ENCODE assay signal across 8 cellular contexts in the genomic region with DNA sequence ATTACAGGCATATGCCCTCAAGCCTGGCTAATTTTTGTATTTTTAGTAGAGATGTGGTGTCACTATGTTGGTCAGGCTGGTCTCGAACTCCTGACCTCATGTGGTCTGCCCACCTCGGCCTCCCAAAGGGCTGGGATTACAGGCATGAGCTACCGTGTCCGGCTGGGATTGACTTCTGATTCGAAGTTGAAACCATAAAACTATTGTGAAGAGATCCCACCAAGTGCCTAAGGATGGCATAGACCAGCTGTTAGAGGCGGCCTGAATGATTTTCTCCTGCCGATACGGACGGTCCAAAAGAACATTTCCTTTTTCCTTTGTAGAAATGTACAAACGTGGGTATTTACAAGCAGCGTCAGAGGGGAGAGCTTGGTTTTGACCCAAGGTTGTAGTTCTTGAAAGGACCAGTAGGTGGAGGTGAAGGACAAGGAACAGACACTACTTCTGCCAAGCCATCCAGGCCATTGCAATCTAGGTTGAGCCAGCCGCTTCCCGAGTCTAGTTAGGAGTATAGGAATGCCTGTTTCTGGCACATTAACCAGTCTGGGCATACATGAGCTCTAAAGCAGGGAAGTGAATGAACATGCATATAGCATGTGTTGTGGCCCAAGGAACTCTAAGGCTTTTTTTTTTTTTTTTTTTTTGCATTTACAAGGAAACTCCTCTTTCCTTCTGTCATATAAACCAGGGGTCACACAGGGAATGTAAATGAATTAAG. TPM values are rescaled to one million over a fixed set of nuclear protein-coding genes. Genes with fewer than 3 reads are reported as not detected.
A peak's percentile ranks its signal among the peaks of the same experiment; 100 is the strongest.
DNase-seq lines count a peak whose midpoint lies in the region; ATAC-seq and TF ChIP-seq lines count a peak whose summit lies in the region.

No MANE protein-coding gene starts in this region.

- 13 to 21% (median 17%) methylated on average over 11 to 13 of the region's 13 CpGs for WGBS in adrenal gland, 4 donors

- intact Hi-C loops in adrenal gland (cut with DNase I) (loop anchor here (2.0 to 10.0 kb wide), 4 partner anchors 319 to 617 kb away; no protein-coding TSS in a partner anchor), left ventricle myocardium inferior (cut with micrococcal nuclease) (no loop called here), sciatic nerve (cut with DNase I) (loop anchor here (5.0 kb wide), 1 partner anchor 320 kb away; no protein-coding TSS in a partner anchor), posterior vena cava (cut with DNase I) (loop anchor here (5.0 kb wide), 1 partner anchor 320 kb away; no protein-coding TSS in a partner anchor)

- TF ChIP-seq POLR2A in adrenal gland (IDR thresholded peaks at IDR 0.05), result no peak

- H3K27me3 ChIP-seq in adrenal gland, result peaks cover 17% of the 10 kb centered on the region
- H3K27me3 ChIP-seq in left ventricle myocardium inferior (ENCODE audit: low read depth), result peaks cover 89% of the 10 kb centered on the region

- H3K4me3 ChIP-seq in AG10803 (ENCODE audit: low read length) (no peak overlapping the region), adrenal gland (no peak overlapping the region), left ventricle myocardium inferior (no peak overlapping the region)

- peak; percentile 95 for TF ChIP-seq CTCF in AG10803 (conservative IDR thresholded peaks at IDR 0.05; ENCODE audit: low read length)
- TF ChIP-seq CTCF in adrenal gland (IDR thresholded peaks at IDR 0.05), result peak; percentile 84 to 95 (median 92)
- peak; percentile 90 for TF ChIP-seq CTCF in left ventricle myocardium inferior (IDR thresholded peaks at IDR 0.05; ENCODE audit: borderline replicate concordance)

- H3K27ac Mint-ChIP-seq in T-cell, result no peak overlapping the region

- H3K4me1 Mint-ChIP-seq in T-cell, result peaks cover 0 to 2% (median 2%) of the 10 kb centered on the region in 3 donors

- no peaks in the 10 kb centered on the region for H3K36me3 Mint-ChIP-seq in T-cell

- peaks cover 22 to 37% of the 10 kb centered on the region in 2 donors for H3K27me3 Mint-ChIP-seq in T-cell

- CTCF ChIA-PET in T-cell (lab: Charles Lee), result interaction anchor here (0.6 to 6.0 kb wide), 28 partner anchors 9 to 1178 kb away, joined by 3 to 50 read pairs (median 5); partner anchors contain the start of gene BCAS4 (in 1 of the 2)

- H3K9me3 Mint-ChIP-seq in T-cell, result no peaks in the 10 kb centered on the region

- no peak overlapping the region for H3K4me3 Mint-ChIP-seq in T-cell

- POLR2A ChIA-PET in T-cell (lab: Charles Lee), result no interaction called here

- ATAC-seq in T-cell (replicated peaks in 1 of 4) (peak; percentile 83 to 95 (median 88)), sciatic nerve (peak; percentile 95)

- H3K27ac ChIP-seq in adrenal gland (no peak overlapping the region), left ventricle myocardium inferior (replicated peaks) (no peak overlapping the region)

- H3K9me3 ChIP-seq in adrenal gland (replicated peaks in 1 of 3) (no peaks in the 10 kb centered on the region), left ventricle myocardium inferior (replicated peaks) (no peaks in the 10 kb centered on the region)

- H3K4me1 ChIP-seq in adrenal gland (replicated peaks in 1 of 2) (no peaks in the 10 kb centered on the region), left ventricle myocardium inferior (peaks cover 3% of the 10 kb centered on the region)

- H3K36me3 ChIP-seq in adrenal gland (replicated peaks in 1 of 2), result no peaks in the 10 kb centered on the region
- no peaks in the 10 kb centered on the region for H3K36me3 ChIP-seq in left ventricle myocardium inferior

- DNase-seq in AG10803 (ENCODE audit: low read depth) (peak; percentile 86), GM19240 (ENCODE audit: insufficient read length, low spot score) (peak; percentile 40), NCI-H146 treated with DMSO at 0.1 percent for 48 hours (lab: John Stamatoyannopoulos, UW; ENCODE audit: unreplicated experiment) (peak; percentile 69), T-cell (peak in 33 of 34 experiments; percentile 10 to 71 (median 42)), adrenal gland (peak; percentile 75 to 86 (median 80)), left ventricle myocardium inferior (no peak), sciatic nerve (ENCODE audit: low spot score) (peak; percentile 68), posterior vena cava (ENCODE audit: low spot score) (no peak)

RNA-seq across cellular contexts. Expression of gene MOCS3, which starts 29.0 kb away (rescaled TPM):
- total RNA-seq in T-cell (1 to 10 TPM; 2.6 to 8.3 (median 7.6) TPM), adrenal gland (1 to 10 TPM; 4.2 to 7.5 (median 5.9) TPM), left ventricle myocardium inferior (2.8 TPM), sciatic nerve (3.1 TPM), posterior vena cava (1 to 10 TPM; 2.7 to 3.5 TPM)
- 1 to 10 TPM; 1.0 to 3.3 (median 1.1) TPM for polyA plus RNA-seq in adrenal gland

RNA-seq across cellular contexts. Expression of gene DPM1, which starts 29.3 kb away (rescaled TPM):
- 10 to 100 TPM; 23.1 to 37.6 (median 33.4) TPM for total RNA-seq in T-cell
- 10 to 100 TPM; 33.2 to 64.6 (median 42.9) TPM for total RNA-seq in adrenal gland
- polyA plus RNA-seq in adrenal gland, result 100 to 1,000 TPM in 1 of 3 donors, 10 to 100 TPM in 2; 21.0 to 145 (median 23.2) TPM
- total RNA-seq in left ventricle myocardium inferior, result 44.9 TPM
- total RNA-seq in sciatic nerve, result 32.9 TPM
- 10 to 100 TPM; 31.6 to 35.7 TPM for total RNA-seq in posterior vena cava

RNA-seq across cellular contexts. Expression of gene KCNG1, which starts 35.3 kb away (rescaled TPM):
- total RNA-seq in T-cell (under 1 TPM in 3 of 5 donors, not detected in 2; 0.35 to 0.82 (median 0.82) TPM), adrenal gland (1 to 10 TPM in 3 of 8 donors, under 1 TPM in 2, not detected in 3; 0.14 to 4.7 (median 1.7) TPM), left ventricle myocardium inferior (0.30 TPM), sciatic nerve (3.5 TPM), posterior vena cava (under 1 TPM in 1 of 2 donors, not detected in 1; 0.24 TPM)
- 1 to 10 TPM in 2 of 3 donors, under 1 TPM in 1; 0.95 to 5.3 (median 1.3) TPM for polyA plus RNA-seq in adrenal gland

RNA-seq across cellular contexts. Expression of gene ADNP, which starts 56.4 kb away (rescaled TPM):
- 10 to 100 TPM; 57.4 to 66.8 (median 61.7) TPM for total RNA-seq in T-cell
- total RNA-seq in adrenal gland, result 10 to 100 TPM; 32.4 to 76.4 (median 54.2) TPM
- 10 to 100 TPM; 37.8 to 64.7 (median 54.6) TPM for polyA plus RNA-seq in adrenal gland
- total RNA-seq in left ventricle myocardium inferior, result 27.3 TPM
- total RNA-seq in sciatic nerve, result 57.6 TPM
- 10 to 100 TPM; 42.2 to 48.1 TPM for total RNA-seq in posterior vena cava

Comparison
In these comparisons a context has a peak if more than half of its experiments do, and no peak if none do; other contexts are left out.
1. DNase-seq: peak in AG10803 (single experiment), GM19240 (single experiment), NCI-H146 treated with DMSO at 0.1 percent for 48 hours (single experiment), T-cell (33 of 34), adrenal gland (7 of 7) and sciatic nerve (single experiment); none in left ventricle myocardium inferior (single experiment) and posterior vena cava (single experiment).
2. Peak in every context shown above with its lines, with median percentiles within 50 percentile points of each other: CTCF ChIP-seq.